20 cellular contexts compared by ENCODE assay signal in the genomic region with DNA sequence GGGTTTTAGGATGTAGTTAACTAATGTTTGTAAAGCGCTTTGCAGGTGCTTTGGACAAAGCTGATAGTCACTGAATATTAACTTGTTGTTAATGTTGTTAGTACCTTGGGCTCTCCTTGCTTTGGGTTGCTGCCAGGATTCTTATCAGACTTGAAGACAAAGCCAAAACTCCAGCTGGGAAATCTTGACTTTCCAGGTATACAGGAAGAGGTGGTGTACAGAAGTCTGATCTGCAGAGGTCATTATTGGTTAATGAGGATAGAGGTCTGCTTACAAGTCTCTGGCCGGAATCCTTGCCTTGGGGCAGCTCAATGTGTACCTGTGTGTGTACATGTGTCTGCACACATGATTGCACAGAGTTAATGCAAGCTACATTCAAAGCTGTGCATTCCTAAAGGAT.
"Had no signal": no experiment of that assay in that cellular context is flagged by ENCODE, and none has a peak within 500 bp of the region (broad histone marks: within the 10 kb centered on the region; RNA-seq: fewer than 3 reads in every experiment).

No MANE protein-coding gene starts in this region.

- H3K27me3 ChIP-seq: ovary, right lobe of liver, tibial artery had no signal

- H3K4me3 ChIP-seq: left lung, lower lobe of right lung, ovary, right atrium auricular region, right lobe of liver, suprapubic skin, thoracic aorta, tibial artery, upper lobe of right lung had no signal

- DNase-seq: hippocampal formation; kidney; left colon; left lung; lower lobe of right lung; mammary epithelial cell; mesenchymal stem cell; naive thymus-derived CD4-positive, alpha-beta T cell; ovary; right lobe of liver; stimulated activated CD4-positive, alpha-beta T cell treated with anti-CD3 and anti-CD28 coated beads, Interleukin-4, amount 100 ng/mL, for 24 hours; stimulated activated naive CD4-positive, alpha-beta T cell; tibial artery; trophoblast cell; upper lobe of right lung had no signal

- H3K9me3 ChIP-seq: ovary, right lobe of liver, suprapubic skin, tibial artery, upper lobe of right lung had no signal

- H3K27ac ChIP-seq: left lung, lower lobe of right lung, ovary, right atrium auricular region, right lobe of liver, suprapubic skin, thoracic aorta, tibial artery, upper lobe of right lung had no signal

- H3K36me3 ChIP-seq: left lung, lower lobe of right lung, ovary, right atrium auricular region, right lobe of liver, suprapubic skin, thoracic aorta, tibial artery, upper lobe of right lung had no signal

- ATAC-seq: left colon; left lung; lower lobe of right lung; naive thymus-derived CD4-positive, alpha-beta T cell; natural killer cell treated with Interleukin-12 subunit alpha and Interleukin-12 subunit beta and Interleukin-15 and Interleukin-18, amount 100 ng/mL, for 72 hours; right lobe of liver; stimulated activated effector memory CD8-positive, alpha-beta T cell treated with anti-CD3 and anti-CD28 coated beads, Interleukin-12 subunit alpha, Interleukin-12 subunit beta, amount 100 ng/mL, for 72 hours; upper lobe of right lung had no signal

- H3K4me1 ChIP-seq: right lobe of liver had no signal
